In genomic region chr15:74913041-74913440, GRCh38 we compare ENCODE assay signal across 28 cellular contexts. TPM values are rescaled to one million over a fixed set of nuclear protein-coding genes. Genes with fewer than 3 reads are reported as not detected.
DNase-seq lines count a peak whose midpoint lies in the region; TF ChIP-seq lines count a peak whose summit lies in the region.
"Had no signal": no experiment of that assay in that cellular context is flagged by ENCODE, and none has a peak within 500 bp of the region (broad histone marks: within the 10 kb centered on the region; RNA-seq: fewer than 3 reads in every experiment).

No MANE protein-coding gene starts in this region.

- H4K8ac ChIP-seq in mesenchymal stem cell (ENCODE audit: low read length) = no peak overlapping the region

- H3K4me2 ChIP-seq in GM23248 (ENCODE audit: unreplicated experiment) (no peak overlapping the region), mesenchymal stem cell (ENCODE audit: low read length, poor library complexity, severe bottlenecking) (no peak overlapping the region)
- H3K4me2 ChIP-seq: BLaER1 treated with 17β-estradiol and CSF1 and Interleukin-3, amounts not matched to agents 10 nM and 100 nM; PC-9 had no signal

- H3K27ac ChIP-seq in GM23248 (no peak overlapping the region), mesenchymal stem cell (ENCODE audit: low read length, poor library complexity, severe bottlenecking) (no peak overlapping the region)
- H3K27ac ChIP-seq: BLaER1 treated with 17β-estradiol and CSF1 and Interleukin-3, amounts not matched to agents 10 nM and 100 nM; lower lobe of right lung; PC-9; tibial nerve had no signal

- H3K4ac ChIP-seq in mesenchymal stem cell (ENCODE audit: low read depth in 1 of 2, low read length in 2 of 2) = no peak overlapping the region

- no peak overlapping the region for H2BK12ac ChIP-seq in mesenchymal stem cell (ENCODE audit: low read length in 2 of 2)

- no peaks in the 10 kb centered on the region for H4K20me1 ChIP-seq in GM23248 (ENCODE audit: insufficient read depth)

- 83 to 93% methylated on average over 9 of the region's 9 CpGs for WGBS in GM23248 (ENCODE audit: low coverage in 1 of 2, low lambda C conversion rate in 2 of 2, missing lambda C conversion rate in 2 of 2), 2 experiments
- 96% methylated on average over 9 of the region's 9 CpGs for WGBS in mesenchymal stem cell

- no peak overlapping the region for H4K91ac ChIP-seq in mesenchymal stem cell (ENCODE audit: low read length)

- H3K14ac ChIP-seq in mesenchymal stem cell (ENCODE audit: low read length in 2 of 2) = no peak overlapping the region

- H2BK15ac ChIP-seq in mesenchymal stem cell (ENCODE audit: low read depth, poor library complexity, severe bottlenecking) = no peak overlapping the region

- no peaks in the 10 kb centered on the region for H3K9me3 ChIP-seq in GM23248 (ENCODE audit: low read depth)
- H3K9me3 ChIP-seq in mesenchymal stem cell (ENCODE audit: control insufficient read depth, low read length) = no peaks in the 10 kb centered on the region
- H3K9me3 ChIP-seq: BLaER1 treated with 17β-estradiol and CSF1 and Interleukin-3, amounts not matched to agents 10 nM and 100 nM; lower lobe of right lung; tibial nerve had no signal

- peaks cover 5% of the 10 kb centered on the region for H3K27me3 Mint-ChIP-seq in brain
- H3K27me3 Mint-ChIP-seq: activated CD4-positive, alpha-beta memory T cell treated with anti-CD3 and anti-CD28 coated beads, Interleukin-2, amount 10 ng/mL, durations not matched to agents 7 days and 5 days; activated naive CD4-positive, alpha-beta T cell treated with anti-CD3 and anti-CD28 coated beads, Interleukin-2, amount 50 U/mL, for 24 hours; activated T-helper 17 cell treated with anti-CD3 and anti-CD28 coated beads, Interleukin-2, amount 50 U/mL, for 72 hours; IgD-negative memory B cell; naive thymus-derived CD8-positive, alpha-beta T cell; T-helper 17 cell had no signal

- no peak overlapping the region for H3K4me3 ChIP-seq in GM23248
- H3K4me3 ChIP-seq in mesenchymal stem cell (ENCODE audit: insufficient read depth in 1 of 2, low read depth in 1 of 2, low read length in 2 of 2) = no peak overlapping the region
- H3K4me3 ChIP-seq: BLaER1 treated with 17β-estradiol and CSF1 and Interleukin-3, amounts not matched to agents 10 nM and 100 nM; lower lobe of right lung; PC-9; tibial nerve had no signal

- H3K79me1 ChIP-seq in mesenchymal stem cell (replicated peaks; ENCODE audit: low read length, poor library complexity, severe bottlenecking) = peaks cover 3% of the 10 kb centered on the region

- in situ Hi-C loops in GM23248 (cut with MboI) = no loop called here

- H3K4me1 Mint-ChIP-seq in brain = no peaks in the 10 kb centered on the region
- H3K4me1 Mint-ChIP-seq: activated CD4-positive, alpha-beta memory T cell treated with anti-CD3 and anti-CD28 coated beads, Interleukin-2, amount 10 ng/mL, durations not matched to agents 7 days and 5 days; activated naive CD4-positive, alpha-beta T cell treated with anti-CD3 and anti-CD28 coated beads, Interleukin-2, amount 50 U/mL, for 24 hours; activated T-helper 17 cell treated with anti-CD3 and anti-CD28 coated beads, Interleukin-2, amount 50 U/mL, for 72 hours; naive thymus-derived CD8-positive, alpha-beta T cell had no signal

- no peak overlapping the region for H2AK5ac ChIP-seq in mesenchymal stem cell (ENCODE audit: low read length, severe bottlenecking)

- H3K18ac ChIP-seq in mesenchymal stem cell (ENCODE audit: low read depth in 1 of 2, low read length in 2 of 2) = no peak overlapping the region

- H3K27ac Mint-ChIP-seq in brain = peak overlapping the region in 4 of 5 experiments; percentile 17 to 46 (median 42)
- H3K27ac Mint-ChIP-seq: activated CD4-positive, alpha-beta memory T cell treated with anti-CD3 and anti-CD28 coated beads, Interleukin-2, amount 10 ng/mL, durations not matched to agents 7 days and 5 days; activated naive CD4-positive, alpha-beta T cell treated with anti-CD3 and anti-CD28 coated beads, Interleukin-2, amount 50 U/mL, for 24 hours; activated T-helper 17 cell treated with anti-CD3 and anti-CD28 coated beads, Interleukin-2, amount 50 U/mL, for 72 hours; IgD-negative memory B cell; T-helper 17 cell had no signal

- no peak overlapping the region for H2BK5ac ChIP-seq in mesenchymal stem cell (ENCODE audit: low read depth, low read length, poor library complexity, severe bottlenecking)

- H3K9ac ChIP-seq in GM23248 (no peak overlapping the region), mesenchymal stem cell (ENCODE audit: low read length) (peak overlapping the region; percentile 8)
- H3K9ac ChIP-seq: BLaER1 treated with 17β-estradiol and CSF1 and Interleukin-3, amounts not matched to agents 10 nM and 100 nM had no signal

- H3F3A ChIP-seq in GM23248 (ENCODE audit: insufficient read depth) = no peaks in the 10 kb centered on the region

- H3K27me3 ChIP-seq in GM23248 (replicated peaks; ENCODE audit: insufficient read depth) (no peaks in the 10 kb centered on the region), mesenchymal stem cell (ENCODE audit: control insufficient read depth in 1 of 2, insufficient read depth in 1 of 2, low read length in 2 of 2) (no peaks in the 10 kb centered on the region)
- H3K27me3 ChIP-seq: BLaER1 treated with 17β-estradiol and CSF1 and Interleukin-3, amounts not matched to agents 10 nM and 100 nM; tibial nerve had no signal

- H3K23ac ChIP-seq in mesenchymal stem cell (ENCODE audit: low read length in 2 of 2) = no peak overlapping the region

- peak; percentile 27 for DNase-seq in GM23248
- peak; percentile 25 for DNase-seq in M059J (ENCODE audit: low read depth)
- no peak for DNase-seq in mesenchymal stem cell
- no peak for DNase-seq in C1 segment of cervical spinal cord (lab: John Stamatoyannopoulos, UW)
- DNase-seq in NCI-H69 (lab: John Stamatoyannopoulos, UW) = no peak
- no peak for DNase-seq in iPS-NIHi11 (ENCODE audit: low spot score)
- DNase-seq: activated CD4-positive, alpha-beta memory T cell treated with anti-CD3 and anti-CD28 coated beads, Interleukin-2, amount 10 ng/mL, durations not matched to agents 7 days and 5 days; activated CD4-positive, CD25-positive, alpha-beta regulatory T cell treated with anti-CD3 and anti-CD28 coated beads, Interleukin-2, amount 50 U/mL, for 72 hours; amniotic stem cell; COR-L47; DMS53; effector CD8-positive, alpha-beta T cell; lower lobe of right lung; naive thymus-derived CD8-positive, alpha-beta T cell; NCI-H1092; NCI-H1694; NCI-H524 treated with DMSO at 0.1 percent for 48 hours; occipital lobe; Right ventricle myocardium superior; stimulated activated CD4-positive, alpha-beta T cell treated with anti-CD3 and anti-CD28 coated beads, Interleukin-4, amount 100 ng/mL, for 24 hours; T-helper 17 cell had no signal

- H3K79me2 ChIP-seq in GM23248 (ENCODE audit: insufficient read depth) = no peaks in the 10 kb centered on the region

- no peaks in the 10 kb centered on the region for H3K9me3 Mint-ChIP-seq in brain
- H3K9me3 Mint-ChIP-seq: activated CD4-positive, alpha-beta memory T cell treated with anti-CD3 and anti-CD28 coated beads, Interleukin-2, amount 10 ng/mL, durations not matched to agents 7 days and 5 days; activated naive CD4-positive, alpha-beta T cell treated with anti-CD3 and anti-CD28 coated beads, Interleukin-2, amount 50 U/mL, for 24 hours; activated T-helper 17 cell treated with anti-CD3 and anti-CD28 coated beads, Interleukin-2, amount 50 U/mL, for 72 hours; IgD-negative memory B cell; naive thymus-derived CD8-positive, alpha-beta T cell had no signal

- no peak for TF ChIP-seq CTCF in brain (conservative IDR thresholded peaks at IDR 0.05)

- H2AFZ ChIP-seq in GM23248 (no peak overlapping the region), mesenchymal stem cell (ENCODE audit: low read depth, low read length) (no peak overlapping the region)
- H2AFZ ChIP-seq: PC-9 had no signal

- no peak overlapping the region for H3K4me3 Mint-ChIP-seq in brain
- H3K4me3 Mint-ChIP-seq: activated CD4-positive, alpha-beta memory T cell treated with anti-CD3 and anti-CD28 coated beads, Interleukin-2, amount 10 ng/mL, durations not matched to agents 7 days and 5 days; activated naive CD4-positive, alpha-beta T cell treated with anti-CD3 and anti-CD28 coated beads, Interleukin-2, amount 50 U/mL, for 24 hours; activated T-helper 17 cell treated with anti-CD3 and anti-CD28 coated beads, Interleukin-2, amount 50 U/mL, for 72 hours; IgD-negative memory B cell; naive thymus-derived CD8-positive, alpha-beta T cell; T-helper 17 cell had no signal

- H3K9me2 ChIP-seq in GM23248 (ENCODE audit: insufficient read depth) = no peaks in the 10 kb centered on the region

- no peak overlapping the region for H2BK120ac ChIP-seq in mesenchymal stem cell (ENCODE audit: low read depth, low read length)

- peaks cover 21% of the 10 kb centered on the region; the same call in 1 of the 2 replicates for H3K36me3 ChIP-seq in GM23248 (ENCODE audit: low read depth)
- peaks cover 40 to 51% of the 10 kb centered on the region in 2 experiments for H3K36me3 ChIP-seq in mesenchymal stem cell (ENCODE audit: control insufficient read depth in 1 of 2, insufficient read depth in 2 of 2, low read depth in 1 of 2, low read length in 2 of 2)

- H3K4me1 ChIP-seq in GM23248 (ENCODE audit: insufficient read depth) = no peaks in the 10 kb centered on the region
- peaks cover 8% of the 10 kb centered on the region for H3K4me1 ChIP-seq in mesenchymal stem cell (ENCODE audit: control insufficient read depth, insufficient read depth, low read depth, low read length)
- H3K4me1 ChIP-seq: BLaER1 treated with 17β-estradiol and CSF1 and Interleukin-3, amounts not matched to agents 10 nM and 100 nM; lower lobe of right lung; tibial nerve had no signal

- peaks cover 46% of the 10 kb centered on the region for H3K36me3 Mint-ChIP-seq in brain

RNA-seq across cellular contexts. Expression of gene FAM219B, which starts 6.4 kb away (rescaled TPM):
- 64.1 and 78.6 TPM in 2 replicates for total RNA-seq in GM23248 (2014; rRNA removed; shearing (Covaris generic))
- 38.1 and 39.6 TPM in 2 replicates for polyA plus RNA-seq in GM23248 (2016; fragmentation: Nextera tagmentation; extraction: Ambion mirVana)
- total RNA-seq in M059J (2014; rRNA removed; shearing (Covaris generic)) = 21.3 and 27.5 TPM in 2 replicates
- polyA plus RNA-seq in brain (ENCODE audit: insufficient read depth, low read depth, low replicate concordance) = 44.5 TPM
- polyA plus RNA-seq in mesenchymal stem cell (2013, experiment 1 of 2) = 41.8 TPM
- 44.0 TPM for polyA plus RNA-seq in mesenchymal stem cell (2013, experiment 2 of 2)

RNA-seq across cellular contexts. Expression of gene MPI, which starts 23.2 kb away (rescaled TPM):
- total RNA-seq in GM23248 (2014; rRNA removed; shearing (Covaris generic)) = 79.0 and 85.2 TPM in 2 replicates
- polyA plus RNA-seq in GM23248 (2016; fragmentation: Nextera tagmentation; extraction: Ambion mirVana) = 34.8 and 41.2 TPM in 2 replicates
- total RNA-seq in M059J (2014; rRNA removed; shearing (Covaris generic)) = 65.4 and 68.3 TPM in 2 replicates
- 64.7 TPM for polyA plus RNA-seq in brain (ENCODE audit: insufficient read depth, low read depth, low replicate concordance)
- 25.4 TPM for polyA plus RNA-seq in mesenchymal stem cell (2013, experiment 1 of 2)
- polyA plus RNA-seq in mesenchymal stem cell (2013, experiment 2 of 2) = 25.0 TPM

RNA-seq across cellular contexts. Expression of gene COX5A, which starts 24.8 kb away (rescaled TPM):
- 48.2 and 65.3 TPM in 2 replicates for total RNA-seq in GM23248 (2014; rRNA removed; shearing (Covaris generic))
- polyA plus RNA-seq in GM23248 (2016; fragmentation: Nextera tagmentation; extraction: Ambion mirVana) (315 and 321 TPM in 2 replicates), brain (ENCODE audit: insufficient read depth, low read depth, low replicate concordance) (342 TPM)
- total RNA-seq in M059J (2014; rRNA removed; shearing (Covaris generic)) = 120 and 144 TPM in 2 replicates
- 303 TPM for polyA plus RNA-seq in mesenchymal stem cell (2013, experiment 1 of 2)
- 324 TPM for polyA plus RNA-seq in mesenchymal stem cell (2013, experiment 2 of 2)

RNA-seq across cellular contexts. Expression of gene SCAMP2, which starts 39.9 kb away (rescaled TPM):
- 28.7 and 49.2 TPM in 2 replicates for total RNA-seq in GM23248 (2014; rRNA removed; shearing (Covaris generic))
- polyA plus RNA-seq in GM23248 (2016; fragmentation: Nextera tagmentation; extraction: Ambion mirVana) (83.0 and 86.2 TPM in 2 replicates), brain (ENCODE audit: insufficient read depth, low read depth, low replicate concordance) (70.3 TPM)
- total RNA-seq in M059J (2014; rRNA removed; shearing (Covaris generic)) = 41.5 and 60.0 TPM in 2 replicates
- 81.8 TPM for polyA plus RNA-seq in mesenchymal stem cell (2013, experiment 1 of 2)
- polyA plus RNA-seq in mesenchymal stem cell (2013, experiment 2 of 2) = 78.8 TPM

RNA-seq across cellular contexts. Expression of gene RPP25, which starts 43.5 kb away (rescaled TPM):
- total RNA-seq in GM23248 (2014; rRNA removed; shearing (Covaris generic)) = 4.0 and 4.5 TPM in 2 replicates
- polyA plus RNA-seq in GM23248 (2016; fragmentation: Nextera tagmentation; extraction: Ambion mirVana) (3.4 and 3.6 TPM in 2 replicates), brain (ENCODE audit: insufficient read depth, low read depth, low replicate concordance) (9.4 TPM)
- 0.07 and 0.10 TPM in 2 replicates for total RNA-seq in M059J (2014; rRNA removed; shearing (Covaris generic))
- polyA plus RNA-seq in mesenchymal stem cell (2013, experiment 1 of 2) = 13.5 TPM
- 13.8 TPM for polyA plus RNA-seq in mesenchymal stem cell (2013, experiment 2 of 2)

Comparison
In these comparisons a context has a peak if more than half of its experiments do, and no peak if none do; other contexts are left out.
1. DNase-seq: peak in GM23248 (single experiment) and M059J (single experiment); none in mesenchymal stem cell (single experiment), C1 segment of cervical spinal cord (0 of 14), NCI-H69 (single experiment) and iPS-NIHi11 (single experiment).